15 cellular contexts compared by ENCODE assay signal in the genomic region with DNA sequence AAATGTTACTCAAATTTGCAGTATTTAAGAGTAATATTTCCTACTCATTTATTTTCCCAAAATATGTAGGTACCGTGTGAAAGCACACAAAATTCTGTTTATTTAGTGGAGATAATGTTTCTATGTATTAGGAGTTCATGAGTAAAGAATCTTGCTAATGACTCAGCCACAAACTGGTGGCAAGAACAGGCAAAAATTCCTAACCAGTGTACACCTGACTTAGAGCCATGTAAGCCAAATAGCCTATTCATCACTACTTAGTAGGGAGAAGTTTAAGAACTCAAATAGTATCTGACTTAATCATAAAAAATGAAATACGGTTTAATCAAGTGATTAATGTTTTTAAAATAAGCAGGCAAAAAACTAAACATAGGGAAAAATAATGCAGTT.
A peak's percentile ranks its signal among the peaks of the same experiment; 100 is the strongest.
DNase-seq lines count a peak whose midpoint lies in the region; ATAC-seq, FAIRE-seq and TF ChIP-seq lines count a peak whose summit lies in the region.
"Had no signal": no experiment of that assay in that cellular context is flagged by ENCODE, and none has a peak within 500 bp of the region (broad histone marks: within the 10 kb centered on the region; RNA-seq: fewer than 3 reads in every experiment).

No MANE protein-coding gene starts in this region.

- H3K27me3 Mint-ChIP-seq in activated T-cell treated with anti-CD3 and anti-CD28 coated beads, Interleukin-2, amount 50 U/mL, for 24 hours: no peaks in the 10 kb centered on the region

- no peak for FAIRE-seq in bronchial epithelial cell (lab: Jason Lieb, UNC)

- H3K4me3 Mint-ChIP-seq in activated T-cell treated with anti-CD3 and anti-CD28 coated beads, Interleukin-2, amount 50 U/mL, for 24 hours: no peak overlapping the region

- no peaks in the 10 kb centered on the region for H3K36me3 ChIP-seq in bronchial epithelial cell (ENCODE audit: control insufficient read depth, insufficient read depth, low read length)
- H3K36me3 ChIP-seq: BE2C, transverse colon had no signal

- H3K27ac Mint-ChIP-seq in activated T-cell treated with anti-CD3 and anti-CD28 coated beads, Interleukin-2, amount 50 U/mL, for 24 hours: no peak overlapping the region

- peaks cover 6% of the 10 kb centered on the region for H3K36me3 Mint-ChIP-seq in activated T-cell treated with anti-CD3 and anti-CD28 coated beads, Interleukin-2, amount 50 U/mL, for 24 hours (ENCODE audit: low read depth)

- H3K4me1 Mint-ChIP-seq in activated T-cell treated with anti-CD3 and anti-CD28 coated beads, Interleukin-2, amount 50 U/mL, for 24 hours (ENCODE audit: low read depth): peaks cover 58% of the 10 kb centered on the region

- no peak for TF ChIP-seq CTCF in bronchial epithelial cell (IDR thresholded peaks at IDR 0.05; ENCODE audit: insufficient read depth, low read length, severe bottlenecking)

- no peak for ATAC-seq in HG02870 (IDR thresholded peaks at IDR 0.05; ENCODE audit: unreplicated experiment)

- no peaks in the 10 kb centered on the region for H3K9me3 Mint-ChIP-seq in activated T-cell treated with anti-CD3 and anti-CD28 coated beads, Interleukin-2, amount 50 U/mL, for 24 hours

- no peak overlapping the region for H3K4me3 ChIP-seq in bronchial epithelial cell (ENCODE audit: low read depth, low read length)
- H3K4me3 ChIP-seq: SK-N-MC, transverse colon had no signal

- in situ Hi-C loops in ACHN (cut with HindIII; ENCODE audit: low pct_ligation_motif_present, low pct_unique_long_range_greater_than_20kb, low sequenced_read_pairs): no loop called here

- DNase-seq in ACHN: peak; percentile 74
- peak; percentile 72 for DNase-seq in LHCN-M2 (ENCODE audit: low read depth)
- DNase-seq in bronchial epithelial cell (ENCODE audit: low read depth): peak; percentile 99
- peak; percentile 63 for DNase-seq in kidney glomerular epithelial cell (lab: John Stamatoyannopoulos, UW)
- DNase-seq in activated T-cell treated with anti-CD3 and anti-CD28 coated beads, Interleukin-2, amount 50 U/mL, for 24 hours: no peak
- no peak for DNase-seq in SIG-M5 treated with dmso at 0.1 percent for 504 hours (lab: John Stamatoyannopoulos, UW; ENCODE audit: unreplicated experiment)
- no peak for DNase-seq in NCI-H526 treated with DMSO at 0.1 percent for 48 hours (lab: John Stamatoyannopoulos, UW)
- DNase-seq: activated naive CD4-positive, alpha-beta T cell treated with Interleukin-2 at 50 U/mL for 16 hours; BE2C; central memory CD4-positive, alpha-beta T cell; NCI-H1930; occipital lobe; transverse colon had no signal

- no peaks in the 10 kb centered on the region for H3K27me3 ChIP-seq in bronchial epithelial cell (ENCODE audit: control insufficient read depth, insufficient read depth, low read length)
- H3K27me3 ChIP-seq: BE2C, transverse colon had no signal

Comparison
In these comparisons a context has a peak if more than half of its experiments do, and no peak if none do; other contexts are left out.
1. DNase-seq: peak in ACHN (single experiment), LHCN-M2 (single experiment), bronchial epithelial cell (single experiment) and kidney glomerular epithelial cell (single experiment); none in activated T-cell treated with anti-CD3 and anti-CD28 coated beads, Interleukin-2, amount 50 U/mL, for 24 hours (single experiment), SIG-M5 treated with dmso at 0.1 percent for 504 hours (single experiment) and NCI-H526 treated with DMSO at 0.1 percent for 48 hours (single experiment).